In the genomic region with DNA sequence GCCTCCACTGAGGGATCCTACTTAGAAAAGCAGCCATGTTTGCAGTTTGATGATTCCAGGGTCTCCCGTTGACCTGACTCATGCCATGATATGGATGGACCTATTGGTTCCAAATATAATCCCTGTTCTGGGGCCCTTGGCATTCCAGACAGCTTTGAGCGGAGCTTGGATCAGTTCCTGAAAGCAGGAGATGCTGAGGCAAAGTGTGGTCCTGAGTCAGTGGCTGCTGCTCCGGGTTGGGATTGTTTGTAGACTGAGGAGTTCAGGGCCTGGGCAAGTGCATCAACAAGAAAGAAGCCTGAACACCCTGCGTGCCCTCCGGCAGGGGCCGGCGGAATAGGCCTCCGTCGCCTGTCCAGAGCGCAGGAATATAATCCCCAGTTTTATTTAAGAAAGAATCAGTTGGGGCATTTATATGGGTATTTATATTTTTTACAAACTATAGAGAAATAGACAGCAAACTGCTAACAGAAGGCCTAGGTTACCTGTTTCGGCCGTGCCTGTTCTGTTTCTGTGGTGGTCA, we compare ENCODE assay signal across 28 cellular contexts.
"Had no signal": no experiment of that assay in that cellular context is flagged by ENCODE, and none has a peak within 500 bp of the region (broad histone marks: within the 10 kb centered on the region; RNA-seq: fewer than 3 reads in every experiment).

No MANE protein-coding gene starts in this region.

- H3K27ac ChIP-seq: ascending aorta, cardiac muscle cell, KMS-11, WERI-Rb-1 had no signal

- H3K9me3 Mint-ChIP-seq: activated CD4-positive, alpha-beta memory T cell treated with anti-CD3 and anti-CD28 coated beads, Interleukin-2, amount 10 ng/mL, durations not matched to agents 7 days and 5 days; activated naive CD4-positive, alpha-beta T cell treated with anti-CD3 and anti-CD28 coated beads, Interleukin-2, amount 10 ng/mL, durations not matched to agents 7 days and 5 days; central memory CD8-positive, alpha-beta T cell had no signal

- H3K4me1 Mint-ChIP-seq: activated CD4-positive, alpha-beta memory T cell treated with anti-CD3 and anti-CD28 coated beads, Interleukin-2, amount 10 ng/mL, durations not matched to agents 7 days and 5 days; activated naive CD4-positive, alpha-beta T cell treated with anti-CD3 and anti-CD28 coated beads, Interleukin-2, amount 10 ng/mL, durations not matched to agents 7 days and 5 days; central memory CD8-positive, alpha-beta T cell had no signal

- ATAC-seq: activated CD8-positive, alpha-beta memory T cell treated with anti-CD3 and anti-CD28 coated beads, Interleukin-2, amount 10 ng/mL, durations not matched to agents 7 days and 5 days; Panc1 had no signal

- H3K27me3 ChIP-seq: ascending aorta, cardiac muscle cell had no signal

- H3K4me3 Mint-ChIP-seq: activated CD4-positive, alpha-beta memory T cell treated with anti-CD3 and anti-CD28 coated beads, Interleukin-2, amount 10 ng/mL, durations not matched to agents 7 days and 5 days; activated CD8-positive, alpha-beta memory T cell treated with anti-CD3 and anti-CD28 coated beads, Interleukin-2, amount 10 ng/mL, durations not matched to agents 7 days and 5 days; activated naive CD4-positive, alpha-beta T cell treated with anti-CD3 and anti-CD28 coated beads, Interleukin-2, amount 10 ng/mL, durations not matched to agents 7 days and 5 days; activated naive CD8-positive, alpha-beta T cell; central memory CD8-positive, alpha-beta T cell had no signal

- H3K4me2 ChIP-seq: KMS-11 had no signal

- H3K27me3 Mint-ChIP-seq: activated CD4-positive, alpha-beta memory T cell treated with anti-CD3 and anti-CD28 coated beads, Interleukin-2, amount 10 ng/mL, durations not matched to agents 7 days and 5 days; activated CD8-positive, alpha-beta memory T cell treated with anti-CD3 and anti-CD28 coated beads, Interleukin-2, amount 10 ng/mL, durations not matched to agents 7 days and 5 days; activated naive CD4-positive, alpha-beta T cell treated with anti-CD3 and anti-CD28 coated beads, Interleukin-2, amount 10 ng/mL, durations not matched to agents 7 days and 5 days; activated naive CD8-positive, alpha-beta T cell; central memory CD8-positive, alpha-beta T cell had no signal

- H3K36me3 Mint-ChIP-seq: activated CD8-positive, alpha-beta memory T cell treated with anti-CD3 and anti-CD28 coated beads, Interleukin-2, amount 10 ng/mL, durations not matched to agents 7 days and 5 days; activated naive CD8-positive, alpha-beta T cell had no signal

- H3K4me3 ChIP-seq: ascending aorta, cardiac muscle cell had no signal

- DNase-seq: activated CD4-positive, alpha-beta memory T cell treated with anti-CD3 and anti-CD28 coated beads, Interleukin-2, amount 10 ng/mL, durations not matched to agents 7 days and 5 days; activated CD4-positive, alpha-beta T cell treated with anti-CD3 and anti-CD28 coated beads for 1 hour; activated CD4-positive, alpha-beta T cell treated with anti-CD3 and anti-CD28 coated beads for 48 hours; activated CD4-positive, CD25-positive, alpha-beta regulatory T cell; activated CD8-positive, alpha-beta memory T cell treated with anti-CD3 and anti-CD28 coated beads for 24 hours; activated CD8-positive, alpha-beta memory T cell treated with anti-CD3 and anti-CD28 coated beads, Interleukin-2, amount 10 ng/mL, durations not matched to agents 7 days and 5 days; activated CD8-positive, alpha-beta memory T cell treated with anti-CD3 and anti-CD28 coated beads, Interleukin-2, amount 50 U/mL, for 48 hours; activated effector memory CD4-positive, alpha-beta T cell treated with Interleukin-2 at 50 U/mL for 16 hours; activated naive CD4-positive, alpha-beta T cell treated with anti-CD3 and anti-CD28 coated beads, Interleukin-2, amount 10 ng/mL, durations not matched to agents 7 days and 5 days; activated T-cell treated with anti-CD3 and anti-CD28 coated beads, Interleukin-2, amount 50 U/mL, for 48 hours; amygdala; MM.1S; MV-4-11; NCI-H1092; NCI-H1436 treated with DMSO at 0.1 percent for 48 hours; NCI-H1694 treated with DMSO at 0.1 percent for 48 hours; NCI-H2029; NCI-H226; NCI-H446 treated with DMSO at 0.1 percent for 48 hours; NCI-H524; T1000; WERI-Rb-1 had no signal

- H3K9ac ChIP-seq: KMS-11 had no signal

- H3K27ac Mint-ChIP-seq: activated CD8-positive, alpha-beta memory T cell treated with anti-CD3 and anti-CD28 coated beads, Interleukin-2, amount 10 ng/mL, durations not matched to agents 7 days and 5 days; activated naive CD4-positive, alpha-beta T cell treated with anti-CD3 and anti-CD28 coated beads, Interleukin-2, amount 10 ng/mL, durations not matched to agents 7 days and 5 days; activated naive CD8-positive, alpha-beta T cell had no signal

- H3K9me3 ChIP-seq: ascending aorta had no signal
